Comparison of ENCODE assay signal across 1 cellular context in the genomic region with DNA sequence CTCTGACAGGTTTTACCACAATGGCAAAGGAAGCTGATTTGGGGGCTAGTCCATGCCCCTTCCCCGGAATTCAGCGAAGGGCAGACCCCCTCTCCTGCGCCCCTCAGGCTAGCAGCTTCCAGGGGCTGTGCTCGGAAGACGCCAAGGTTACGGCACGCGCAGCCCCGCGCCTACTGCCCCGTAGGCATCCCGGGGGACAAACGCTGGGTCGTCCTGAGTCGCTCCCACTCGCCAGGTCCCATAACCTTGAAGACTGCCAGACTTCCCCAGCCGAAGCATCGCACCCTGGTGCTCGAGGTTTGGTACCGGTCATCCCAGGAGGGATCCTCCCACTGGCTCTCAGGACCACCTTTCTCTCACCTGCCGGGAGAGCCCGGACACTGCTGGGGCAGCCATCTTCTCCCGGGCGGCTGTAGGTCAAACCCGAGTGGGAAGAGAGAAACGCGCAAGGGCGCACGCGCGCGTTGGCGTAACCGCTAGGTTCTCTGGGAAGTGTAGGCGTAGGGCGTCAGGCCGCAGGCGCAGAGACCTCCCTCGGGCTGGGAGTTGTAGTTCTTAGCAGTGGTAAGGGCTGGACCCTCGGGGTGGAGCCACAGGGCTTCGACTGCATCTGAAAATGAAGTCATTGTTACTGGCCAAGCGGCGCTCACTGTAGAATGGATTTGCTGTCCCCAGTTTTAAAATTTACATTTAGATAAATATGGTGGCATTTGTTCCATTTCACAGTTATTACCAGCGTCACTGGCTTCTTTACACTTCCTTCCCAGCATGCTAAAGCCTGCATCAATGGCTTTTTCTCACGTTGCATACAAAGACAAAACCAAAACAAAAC.
TF ChIP-seq lines count a peak whose summit lies in the region.

A gene with protein sequence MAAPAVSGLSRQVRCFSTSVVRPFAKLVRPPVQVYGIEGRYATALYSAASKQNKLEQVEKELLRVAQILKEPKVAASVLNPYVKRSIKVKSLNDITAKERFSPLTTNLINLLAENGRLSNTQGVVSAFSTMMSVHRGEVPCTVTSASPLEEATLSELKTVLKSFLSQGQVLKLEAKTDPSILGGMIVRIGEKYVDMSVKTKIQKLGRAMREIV (minus strand): TSS at position 437 of the 832 bp plus-strand sequence. CDS start 41 bp downstream, at position 396.

TF ChIP-seq in HepG2, 621 proteins besides CTCF, POLR2A, EP300 and RAD21 (continued from another document and continues in another):
- TF ChIP-seq, protein P1, sequence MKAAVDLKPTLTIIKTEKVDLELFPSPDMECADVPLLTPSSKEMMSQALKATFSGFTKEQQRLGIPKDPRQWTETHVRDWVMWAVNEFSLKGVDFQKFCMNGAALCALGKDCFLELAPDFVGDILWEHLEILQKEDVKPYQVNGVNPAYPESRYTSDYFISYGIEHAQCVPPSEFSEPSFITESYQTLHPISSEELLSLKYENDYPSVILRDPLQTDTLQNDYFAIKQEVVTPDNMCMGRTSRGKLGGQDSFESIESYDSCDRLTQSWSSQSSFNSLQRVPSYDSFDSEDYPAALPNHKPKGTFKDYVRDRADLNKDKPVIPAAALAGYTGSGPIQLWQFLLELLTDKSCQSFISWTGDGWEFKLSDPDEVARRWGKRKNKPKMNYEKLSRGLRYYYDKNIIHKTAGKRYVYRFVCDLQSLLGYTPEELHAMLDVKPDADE (CRISPR knock-in tag; IDR thresholded peaks at IDR 0.05) = no peak
- TF ChIP-seq ZBTB3 (CRISPR knock-in tag; IDR thresholded peaks at IDR 0.05; ENCODE audit: borderline replicate concordance, low read depth) (no peak), GTF3A (CRISPR knock-in tag; conservative IDR thresholded peaks at IDR 0.05) (no peak), ZNF329 (CRISPR knock-in tag; IDR thresholded peaks at IDR 0.05; ENCODE audit: low read depth) (peak; percentile 72; the same call in 1 of the 2 replicates), HMGA1 (CRISPR knock-in tag; conservative IDR thresholded peaks at IDR 0.05) (no peak), ZNF230 (CRISPR knock-in tag; IDR thresholded peaks at IDR 0.05) (no peak), ZNF768 (CRISPR knock-in tag; IDR thresholded peaks at IDR 0.05) (peak; percentile 63; the same call in 1 of the 2 replicates), ZNF205 (CRISPR knock-in tag; IDR thresholded peaks at IDR 0.05) (no peak; the same call in 1 of the 2 replicates), SRSF1 (optimal IDR thresholded peaks at IDR 0.05; ENCODE audit: low read depth, low read length) (peak; percentile 68), MIXL1 (CRISPR knock-in tag; IDR thresholded peaks at IDR 0.05) (0 out of 2 replicates have a peak, but pooled peaks have one; percentile 11), ZNF674 (CRISPR knock-in tag; IDR thresholded peaks at IDR 0.05; ENCODE audit: low read depth) (no peak), ZFP62 (CRISPR knock-in tag; IDR thresholded peaks at IDR 0.05) (no peak), ZNF235 (CRISPR knock-in tag; IDR thresholded peaks at IDR 0.05; ENCODE audit: borderline replicate concordance) (0 out of 2 replicates have a peak, but pooled peaks have one; percentile 56), BORCS8-MEF2B (CRISPR knock-in tag; IDR thresholded peaks at IDR 0.05) (no peak), KDM5B (CRISPR knock-in tag; IDR thresholded peaks at IDR 0.05; ENCODE audit: borderline replicate concordance) (peak; percentile 76; the same call in 1 of the 2 replicates), POLR2G (IDR thresholded peaks at IDR 0.05; ENCODE audit: low read depth, low read length) (peak; percentile 95), MAFG (CRISPR knock-in tag; IDR thresholded peaks at IDR 0.05) (no peak), BRD4 (CRISPR knock-in tag; IDR thresholded peaks at IDR 0.05) (no peak), TCF12 (IDR thresholded peaks at IDR 0.05) (no peak), TCF12 (CRISPR knock-in tag; IDR thresholded peaks at IDR 0.05) (no peak), ZNF253 (CRISPR knock-in tag; IDR thresholded peaks at IDR 0.05; ENCODE audit: borderline replicate concordance) (no peak), ZNF224 (CRISPR knock-in tag; IDR thresholded peaks at IDR 0.05) (peak; percentile 88; the same call in 1 of the 2 replicates), DMAP1 (CRISPR knock-in tag; IDR thresholded peaks at IDR 0.05) (peak; percentile 52), KLF16 (CRISPR knock-in tag; IDR thresholded peaks at IDR 0.05) (peak in 1 of 2 experiments; percentile 82; a peak in 2 of 4 replicates), RXRA (CRISPR knock-in tag; IDR thresholded peaks at IDR 0.05) (peak; percentile 50; the same call in 1 of the 2 replicates), ARNT (IDR thresholded peaks at IDR 0.05) (no peak), ZBTB7B (CRISPR knock-in tag; IDR thresholded peaks at IDR 0.05) (peak; percentile 75), ZNF563 (CRISPR knock-in tag; IDR thresholded peaks at IDR 0.05) (peak; percentile 64; the same call in 1 of the 2 replicates), ZNF850 (CRISPR knock-in tag; conservative IDR thresholded peaks at IDR 0.05) (no peak), RBAK (CRISPR knock-in tag; IDR thresholded peaks at IDR 0.05) (no peak), YEATS2 (CRISPR knock-in tag; IDR thresholded peaks at IDR 0.05; ENCODE audit: borderline replicate concordance) (peak; percentile 82; the same call in 1 of the 2 replicates), ADNP (CRISPR knock-in tag; IDR thresholded peaks at IDR 0.05) (no peak), CBX5 (CRISPR knock-in tag; IDR thresholded peaks at IDR 0.05; ENCODE audit: borderline replicate concordance) (peak; percentile 46; the same call in 1 of the 2 replicates), ZNF788 (CRISPR knock-in tag; IDR thresholded peaks at IDR 0.05; ENCODE audit: borderline replicate concordance) (peak; percentile 27; the same call in 1 of the 2 replicates), ZSCAN25 (CRISPR knock-in tag; IDR thresholded peaks at IDR 0.05) (no peak), SALL2 (CRISPR knock-in tag; IDR thresholded peaks at IDR 0.05) (no peak)
- TF ChIP-seq, protein P2, sequence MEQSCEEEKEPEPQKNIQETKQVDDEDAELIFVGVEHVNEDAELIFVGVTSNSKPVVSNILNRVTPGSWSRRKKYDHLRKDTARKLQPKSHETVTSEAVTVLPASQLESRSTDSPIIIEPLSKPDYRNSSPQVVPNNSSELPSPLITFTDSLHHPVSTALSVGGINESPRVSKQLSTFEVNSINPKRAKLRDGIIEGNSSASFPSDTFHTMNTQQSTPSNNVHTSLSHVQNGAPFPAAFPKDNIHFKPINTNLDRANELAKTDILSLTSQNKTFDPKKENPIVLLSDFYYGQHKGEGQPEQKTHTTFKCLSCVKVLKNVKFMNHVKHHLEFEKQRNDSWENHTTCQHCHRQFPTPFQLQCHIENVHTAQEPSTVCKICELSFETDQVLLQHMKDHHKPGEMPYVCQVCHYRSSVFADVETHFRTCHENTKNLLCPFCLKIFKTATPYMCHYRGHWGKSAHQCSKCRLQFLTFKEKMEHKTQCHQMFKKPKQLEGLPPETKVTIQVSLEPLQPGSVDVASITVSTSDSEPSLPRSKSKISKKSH (CRISPR knock-in tag; IDR thresholded peaks at IDR 0.05; ENCODE audit: borderline replicate concordance) = peak; percentile 86
- TF ChIP-seq, protein P3, sequence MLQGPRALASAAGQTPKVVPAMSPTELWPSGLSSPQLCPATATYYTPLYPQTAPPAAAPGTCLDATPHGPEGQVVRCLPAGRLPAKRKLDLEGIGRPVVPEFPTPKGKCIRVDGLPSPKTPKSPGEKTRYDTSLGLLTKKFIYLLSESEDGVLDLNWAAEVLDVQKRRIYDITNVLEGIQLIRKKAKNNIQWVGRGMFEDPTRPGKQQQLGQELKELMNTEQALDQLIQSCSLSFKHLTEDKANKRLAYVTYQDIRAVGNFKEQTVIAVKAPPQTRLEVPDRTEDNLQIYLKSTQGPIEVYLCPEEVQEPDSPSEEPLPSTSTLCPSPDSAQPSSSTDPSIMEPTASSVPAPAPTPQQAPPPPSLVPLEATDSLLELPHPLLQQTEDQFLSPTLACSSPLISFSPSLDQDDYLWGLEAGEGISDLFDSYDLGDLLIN (CRISPR knock-in tag; IDR thresholded peaks at IDR 0.05; ENCODE audit: borderline replicate concordance) = peak; percentile 61; the same call in 1 of the 2 replicates
- TF ChIP-seq, protein P4, sequence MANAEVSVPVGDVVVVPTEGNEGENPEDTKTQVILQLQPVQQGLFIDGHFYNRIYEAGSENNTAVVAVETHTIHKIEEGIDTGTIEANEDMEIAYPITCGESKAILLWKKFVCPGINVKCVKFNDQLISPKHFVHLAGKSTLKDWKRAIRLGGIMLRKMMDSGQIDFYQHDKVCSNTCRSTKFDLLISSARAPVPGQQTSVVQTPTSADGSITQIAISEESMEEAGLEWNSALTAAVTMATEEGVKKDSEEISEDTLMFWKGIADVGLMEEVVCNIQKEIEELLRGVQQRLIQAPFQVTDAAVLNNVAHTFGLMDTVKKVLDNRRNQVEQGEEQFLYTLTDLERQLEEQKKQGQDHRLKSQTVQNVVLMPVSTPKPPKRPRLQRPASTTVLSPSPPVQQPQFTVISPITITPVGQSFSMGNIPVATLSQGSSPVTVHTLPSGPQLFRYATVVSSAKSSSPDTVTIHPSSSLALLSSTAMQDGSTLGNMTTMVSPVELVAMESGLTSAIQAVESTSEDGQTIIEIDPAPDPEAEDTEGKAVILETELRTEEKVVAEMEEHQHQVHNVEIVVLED (CRISPR knock-in tag; IDR thresholded peaks at IDR 0.05; ENCODE audit: borderline replicate concordance) = peak; percentile 99
- TF ChIP-seq, protein P5, sequence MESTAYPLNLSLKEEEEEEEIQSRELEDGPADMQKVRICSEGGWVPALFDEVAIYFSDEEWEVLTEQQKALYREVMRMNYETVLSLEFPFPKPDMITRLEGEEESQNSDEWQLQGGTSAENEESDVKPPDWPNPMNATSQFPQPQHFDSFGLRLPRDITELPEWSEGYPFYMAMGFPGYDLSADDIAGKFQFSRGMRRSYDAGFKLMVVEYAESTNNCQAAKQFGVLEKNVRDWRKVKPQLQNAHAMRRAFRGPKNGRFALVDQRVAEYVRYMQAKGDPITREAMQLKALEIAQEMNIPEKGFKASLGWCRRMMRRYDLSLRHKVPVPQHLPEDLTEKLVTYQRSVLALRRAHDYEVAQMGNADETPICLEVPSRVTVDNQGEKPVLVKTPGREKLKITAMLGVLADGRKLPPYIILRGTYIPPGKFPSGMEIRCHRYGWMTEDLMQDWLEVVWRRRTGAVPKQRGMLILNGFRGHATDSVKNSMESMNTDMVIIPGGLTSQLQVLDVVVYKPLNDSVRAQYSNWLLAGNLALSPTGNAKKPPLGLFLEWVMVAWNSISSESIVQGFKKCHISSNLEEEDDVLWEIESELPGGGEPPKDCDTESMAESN (CRISPR knock-in tag; conservative IDR thresholded peaks at IDR 0.05) = peak; percentile 61; the same call in 1 of the 2 replicates
- TF ChIP-seq, protein P6, sequence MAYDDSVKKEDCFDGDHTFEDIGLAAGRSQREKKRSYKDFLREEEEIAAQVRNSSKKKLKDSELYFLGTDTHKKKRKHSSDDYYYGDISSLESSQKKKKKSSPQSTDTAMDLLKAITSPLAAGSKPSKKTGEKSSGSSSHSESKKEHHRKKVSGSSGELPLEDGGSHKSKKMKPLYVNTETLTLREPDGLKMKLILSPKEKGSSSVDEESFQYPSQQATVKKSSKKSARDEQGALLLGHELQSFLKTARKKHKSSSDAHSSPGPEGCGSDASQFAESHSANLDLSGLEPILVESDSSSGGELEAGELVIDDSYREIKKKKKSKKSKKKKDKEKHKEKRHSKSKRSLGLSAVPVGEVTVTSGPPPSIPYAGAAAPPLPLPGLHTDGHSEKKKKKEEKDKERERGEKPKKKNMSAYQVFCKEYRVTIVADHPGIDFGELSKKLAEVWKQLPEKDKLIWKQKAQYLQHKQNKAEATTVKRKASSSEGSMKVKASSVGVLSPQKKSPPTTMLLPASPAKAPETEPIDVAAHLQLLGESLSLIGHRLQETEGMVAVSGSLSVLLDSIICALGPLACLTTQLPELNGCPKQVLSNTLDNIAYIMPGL (CRISPR knock-in tag; IDR thresholded peaks at IDR 0.05; ENCODE audit: borderline replicate concordance in 1 of 2, low read depth in 1 of 2) = peak; percentile 48 to 81; a peak in 3 of 4 replicates
- TF ChIP-seq, protein P7, sequence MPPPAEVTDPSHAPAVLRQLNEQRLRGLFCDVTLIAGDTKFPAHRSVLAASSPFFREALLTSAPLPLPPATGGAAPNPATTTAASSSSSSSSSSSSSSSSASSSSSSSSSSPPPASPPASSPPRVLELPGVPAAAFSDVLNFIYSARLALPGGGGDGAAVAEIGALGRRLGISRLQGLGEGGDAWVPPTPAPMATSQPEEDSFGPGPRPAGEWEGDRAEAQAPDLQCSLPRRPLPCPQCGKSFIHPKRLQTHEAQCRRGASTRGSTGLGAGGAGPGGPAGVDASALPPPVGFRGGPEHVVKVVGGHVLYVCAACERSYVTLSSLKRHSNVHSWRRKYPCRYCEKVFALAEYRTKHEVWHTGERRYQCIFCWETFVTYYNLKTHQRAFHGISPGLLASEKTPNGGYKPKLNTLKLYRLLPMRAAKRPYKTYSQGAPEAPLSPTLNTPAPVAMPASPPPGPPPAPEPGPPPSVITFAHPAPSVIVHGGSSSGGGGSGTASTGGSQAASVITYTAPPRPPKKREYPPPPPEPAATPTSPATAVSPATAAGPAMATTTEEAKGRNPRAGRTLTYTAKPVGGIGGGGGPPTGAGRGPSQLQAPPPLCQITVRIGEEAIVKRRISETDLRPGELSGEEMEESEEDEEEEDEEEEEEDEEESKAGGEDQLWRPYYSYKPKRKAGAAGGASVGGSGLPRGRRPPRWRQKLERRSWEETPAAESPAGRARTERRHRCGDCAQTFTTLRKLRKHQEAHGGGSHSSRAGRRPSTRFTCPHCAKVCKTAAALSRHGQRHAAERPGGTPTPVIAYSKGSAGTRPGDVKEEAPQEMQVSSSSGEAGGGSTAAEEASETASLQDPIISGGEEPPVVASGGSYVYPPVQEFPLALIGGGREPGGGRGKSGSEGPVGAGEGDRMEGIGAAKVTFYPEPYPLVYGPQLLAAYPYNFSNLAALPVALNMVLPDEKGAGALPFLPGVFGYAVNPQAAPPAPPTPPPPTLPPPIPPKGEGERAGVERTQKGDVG (CRISPR knock-in tag; IDR thresholded peaks at IDR 0.05; ENCODE audit: borderline replicate concordance) = no peak; the same call in 1 of the 2 replicates
- TF ChIP-seq, protein P8, sequence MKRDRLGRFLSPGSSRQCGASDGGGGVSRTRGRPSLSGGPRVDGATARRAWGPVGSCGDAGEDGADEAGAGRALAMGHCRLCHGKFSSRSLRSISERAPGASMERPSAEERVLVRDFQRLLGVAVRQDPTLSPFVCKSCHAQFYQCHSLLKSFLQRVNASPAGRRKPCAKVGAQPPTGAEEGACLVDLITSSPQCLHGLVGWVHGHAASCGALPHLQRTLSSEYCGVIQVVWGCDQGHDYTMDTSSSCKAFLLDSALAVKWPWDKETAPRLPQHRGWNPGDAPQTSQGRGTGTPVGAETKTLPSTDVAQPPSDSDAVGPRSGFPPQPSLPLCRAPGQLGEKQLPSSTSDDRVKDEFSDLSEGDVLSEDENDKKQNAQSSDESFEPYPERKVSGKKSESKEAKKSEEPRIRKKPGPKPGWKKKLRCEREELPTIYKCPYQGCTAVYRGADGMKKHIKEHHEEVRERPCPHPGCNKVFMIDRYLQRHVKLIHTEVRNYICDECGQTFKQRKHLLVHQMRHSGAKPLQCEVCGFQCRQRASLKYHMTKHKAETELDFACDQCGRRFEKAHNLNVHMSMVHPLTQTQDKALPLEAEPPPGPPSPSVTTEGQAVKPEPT (CRISPR knock-in tag; IDR thresholded peaks at IDR 0.05; ENCODE audit: low read depth) = 0 out of 2 replicates have a peak, but pooled peaks have one; percentile 56
- TF ChIP-seq, protein P9, sequence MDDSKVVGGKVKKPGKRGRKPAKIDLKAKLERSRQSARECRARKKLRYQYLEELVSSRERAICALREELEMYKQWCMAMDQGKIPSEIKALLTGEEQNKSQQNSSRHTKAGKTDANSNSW (CRISPR knock-in tag; IDR thresholded peaks at IDR 0.05; ENCODE audit: borderline replicate concordance) = no peak
